ENCODE assay signal across 1 cellular context in the genomic region with DNA sequence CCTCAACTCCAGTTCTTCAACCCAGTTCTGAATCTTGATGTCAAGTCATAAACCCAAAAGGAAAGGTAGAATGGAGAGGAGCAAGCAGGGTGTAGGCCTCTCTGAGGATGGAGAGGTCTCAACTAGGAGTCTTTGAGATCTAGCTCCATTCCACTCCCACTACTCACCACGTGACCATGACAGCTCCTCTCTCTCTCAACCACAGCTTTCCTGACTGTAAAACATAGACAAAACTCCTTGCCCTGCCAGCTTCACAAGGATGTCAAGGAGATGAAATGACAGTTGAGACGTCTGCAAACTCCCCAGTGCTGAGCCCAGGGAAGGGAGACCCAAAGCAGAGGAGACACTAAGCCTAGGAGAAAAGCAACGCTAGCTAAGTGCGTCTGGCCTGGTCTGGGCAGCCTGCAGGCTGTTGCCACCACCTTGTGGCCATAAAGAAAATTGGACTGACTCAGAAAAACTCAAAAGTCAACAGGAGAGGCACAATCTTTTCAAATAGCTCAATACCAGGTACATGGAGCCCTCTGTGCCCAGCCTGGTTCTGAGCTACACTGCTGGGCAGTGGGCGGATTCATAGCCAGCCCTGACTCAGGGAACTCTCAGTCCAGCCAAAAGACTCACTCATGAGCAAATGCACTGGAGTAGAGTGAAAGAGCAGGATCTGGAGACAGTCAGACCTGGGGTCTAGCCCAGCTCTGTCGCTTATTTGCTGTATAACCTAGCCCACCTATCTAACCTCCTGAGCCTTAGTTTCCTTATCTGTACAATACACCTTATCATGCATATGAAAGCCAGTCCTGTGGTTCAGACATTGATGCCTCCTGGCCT.
TF ChIP-seq lines count a peak whose summit lies in the region.

No MANE protein-coding gene starts in this region.

TF ChIP-seq in K562, 482 proteins besides CTCF, POLR2A, EP300 and RAD21 (continued from another document and continues in another):
- TF ChIP-seq, protein P1, sequence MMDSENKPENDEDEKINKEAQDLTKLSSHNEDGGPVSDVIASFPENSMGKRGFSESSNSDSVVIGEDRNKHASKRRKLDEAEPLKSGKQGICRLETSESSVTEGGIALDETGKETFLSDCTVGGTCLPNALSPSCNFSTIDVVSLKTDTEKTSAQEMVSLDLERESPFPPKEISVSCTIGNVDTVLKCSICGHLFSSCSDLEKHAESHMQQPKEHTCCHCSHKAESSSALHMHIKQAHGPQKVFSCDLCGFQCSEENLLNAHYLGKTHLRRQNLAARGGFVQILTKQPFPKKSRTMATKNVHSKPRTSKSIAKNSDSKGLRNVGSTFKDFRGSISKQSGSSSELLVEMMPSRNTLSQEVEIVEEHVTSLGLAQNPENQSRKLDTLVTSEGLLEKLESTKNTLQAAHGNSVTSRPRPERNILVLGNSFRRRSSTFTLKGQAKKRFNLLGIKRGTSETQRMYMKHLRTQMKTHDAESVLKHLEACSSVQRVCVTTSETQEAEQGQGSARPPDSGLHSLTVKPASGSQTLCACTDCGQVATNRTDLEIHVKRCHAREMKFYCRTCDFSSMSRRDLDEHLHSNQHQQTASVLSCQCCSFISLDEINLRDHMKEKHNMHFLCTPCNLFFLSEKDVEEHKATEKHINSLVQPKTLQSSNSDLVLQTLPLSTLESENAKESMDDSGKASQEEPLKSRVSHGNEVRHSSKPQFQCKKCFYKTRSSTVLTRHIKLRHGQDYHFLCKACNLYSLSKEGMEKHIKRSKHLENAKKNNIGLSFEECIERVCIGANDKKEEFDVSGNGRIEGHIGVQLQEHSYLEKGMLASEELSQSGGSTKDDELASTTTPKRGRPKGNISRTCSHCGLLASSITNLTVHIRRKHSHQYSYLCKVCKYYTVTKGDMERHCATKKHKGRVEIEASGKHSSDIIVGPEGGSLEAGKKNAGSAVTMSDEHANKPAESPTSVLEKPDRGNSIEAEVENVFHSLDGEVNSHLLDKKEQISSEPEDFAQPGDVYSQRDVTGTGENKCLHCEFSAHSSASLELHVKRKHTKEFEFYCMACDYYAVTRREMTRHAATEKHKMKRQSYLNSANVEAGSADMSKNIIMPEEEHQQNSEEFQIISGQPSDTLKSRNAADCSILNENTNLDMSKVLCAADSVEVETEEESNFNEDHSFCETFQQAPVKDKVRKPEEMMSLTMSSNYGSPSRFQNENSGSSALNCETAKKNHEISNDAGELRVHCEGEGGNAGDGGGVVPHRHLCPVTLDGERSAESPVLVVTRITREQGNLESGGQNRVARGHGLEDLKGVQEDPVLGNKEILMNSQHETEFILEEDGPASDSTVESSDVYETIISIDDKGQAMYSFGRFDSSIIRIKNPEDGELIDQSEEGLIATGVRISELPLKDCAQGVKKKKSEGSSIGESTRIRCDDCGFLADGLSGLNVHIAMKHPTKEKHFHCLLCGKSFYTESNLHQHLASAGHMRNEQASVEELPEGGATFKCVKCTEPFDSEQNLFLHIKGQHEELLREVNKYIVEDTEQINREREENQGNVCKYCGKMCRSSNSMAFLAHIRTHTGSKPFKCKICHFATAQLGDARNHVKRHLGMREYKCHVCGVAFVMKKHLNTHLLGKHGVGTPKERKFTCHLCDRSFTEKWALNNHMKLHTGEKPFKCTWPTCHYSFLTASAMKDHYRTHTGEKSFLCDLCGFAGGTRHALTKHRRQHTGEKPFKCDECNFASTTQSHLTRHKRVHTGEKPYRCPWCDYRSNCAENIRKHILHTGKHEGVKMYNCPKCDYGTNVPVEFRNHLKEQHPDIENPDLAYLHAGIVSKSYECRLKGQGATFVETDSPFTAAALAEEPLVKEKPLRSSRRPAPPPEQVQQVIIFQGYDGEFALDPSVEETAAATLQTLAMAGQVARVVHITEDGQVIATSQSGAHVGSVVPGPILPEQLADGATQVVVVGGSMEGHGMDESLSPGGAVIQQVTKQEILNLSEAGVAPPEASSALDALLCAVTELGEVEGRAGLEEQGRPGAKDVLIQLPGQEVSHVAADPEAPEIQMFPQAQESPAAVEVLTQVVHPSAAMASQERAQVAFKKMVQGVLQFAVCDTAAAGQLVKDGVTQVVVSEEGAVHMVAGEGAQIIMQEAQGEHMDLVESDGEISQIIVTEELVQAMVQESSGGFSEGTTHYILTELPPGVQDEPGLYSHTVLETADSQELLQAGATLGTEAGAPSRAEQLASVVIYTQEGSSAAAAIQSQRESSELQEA (IDR thresholded peaks at IDR 0.05; ENCODE audit: low read depth) = peak; percentile 51; the same call in 1 of the 2 replicates
- TF ChIP-seq, protein P2, sequence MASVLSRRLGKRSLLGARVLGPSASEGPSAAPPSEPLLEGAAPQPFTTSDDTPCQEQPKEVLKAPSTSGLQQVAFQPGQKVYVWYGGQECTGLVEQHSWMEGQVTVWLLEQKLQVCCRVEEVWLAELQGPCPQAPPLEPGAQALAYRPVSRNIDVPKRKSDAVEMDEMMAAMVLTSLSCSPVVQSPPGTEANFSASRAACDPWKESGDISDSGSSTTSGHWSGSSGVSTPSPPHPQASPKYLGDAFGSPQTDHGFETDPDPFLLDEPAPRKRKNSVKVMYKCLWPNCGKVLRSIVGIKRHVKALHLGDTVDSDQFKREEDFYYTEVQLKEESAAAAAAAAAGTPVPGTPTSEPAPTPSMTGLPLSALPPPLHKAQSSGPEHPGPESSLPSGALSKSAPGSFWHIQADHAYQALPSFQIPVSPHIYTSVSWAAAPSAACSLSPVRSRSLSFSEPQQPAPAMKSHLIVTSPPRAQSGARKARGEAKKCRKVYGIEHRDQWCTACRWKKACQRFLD (CRISPR knock-in tag; IDR thresholded peaks at IDR 0.05) = no peak
- peak; percentile 68; the same call in 1 of the 2 replicates for TF ChIP-seq RAD51 (IDR thresholded peaks at IDR 0.05; ENCODE audit: borderline replicate concordance, low read depth)
- TF ChIP-seq XRCC5 (IDR thresholded peaks at IDR 0.05; ENCODE audit: low read depth, low read length) = peak; percentile 50; the same call in 1 of the 2 replicates
- TF ChIP-seq, protein P3, sequence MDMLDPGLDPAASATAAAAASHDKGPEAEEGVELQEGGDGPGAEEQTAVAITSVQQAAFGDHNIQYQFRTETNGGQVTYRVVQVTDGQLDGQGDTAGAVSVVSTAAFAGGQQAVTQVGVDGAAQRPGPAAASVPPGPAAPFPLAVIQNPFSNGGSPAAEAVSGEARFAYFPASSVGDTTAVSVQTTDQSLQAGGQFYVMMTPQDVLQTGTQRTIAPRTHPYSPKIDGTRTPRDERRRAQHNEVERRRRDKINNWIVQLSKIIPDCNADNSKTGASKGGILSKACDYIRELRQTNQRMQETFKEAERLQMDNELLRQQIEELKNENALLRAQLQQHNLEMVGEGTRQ (CRISPR knock-in tag; IDR thresholded peaks at IDR 0.05) = peak; percentile 49
- TF ChIP-seq, protein P4, sequence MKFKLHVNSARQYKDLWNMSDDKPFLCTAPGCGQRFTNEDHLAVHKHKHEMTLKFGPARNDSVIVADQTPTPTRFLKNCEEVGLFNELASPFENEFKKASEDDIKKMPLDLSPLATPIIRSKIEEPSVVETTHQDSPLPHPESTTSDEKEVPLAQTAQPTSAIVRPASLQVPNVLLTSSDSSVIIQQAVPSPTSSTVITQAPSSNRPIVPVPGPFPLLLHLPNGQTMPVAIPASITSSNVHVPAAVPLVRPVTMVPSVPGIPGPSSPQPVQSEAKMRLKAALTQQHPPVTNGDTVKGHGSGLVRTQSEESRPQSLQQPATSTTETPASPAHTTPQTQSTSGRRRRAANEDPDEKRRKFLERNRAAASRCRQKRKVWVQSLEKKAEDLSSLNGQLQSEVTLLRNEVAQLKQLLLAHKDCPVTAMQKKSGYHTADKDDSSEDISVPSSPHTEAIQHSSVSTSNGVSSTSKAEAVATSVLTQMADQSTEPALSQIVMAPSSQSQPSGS (CRISPR knock-in tag; IDR thresholded peaks at IDR 0.05) = no peak
- TF ChIP-seq ZNF79 (CRISPR knock-in tag; IDR thresholded peaks at IDR 0.05; ENCODE audit: low read depth) = no peak
- no peak for TF ChIP-seq HCFC1 (IDR thresholded peaks at IDR 0.05; ENCODE audit: low read depth, low read length)
- peak; percentile 80 for TF ChIP-seq SMC3 (conservative IDR thresholded peaks at IDR 0.05; ENCODE audit: insufficient read depth, low read depth, low read length)
- TF ChIP-seq, protein P5, sequence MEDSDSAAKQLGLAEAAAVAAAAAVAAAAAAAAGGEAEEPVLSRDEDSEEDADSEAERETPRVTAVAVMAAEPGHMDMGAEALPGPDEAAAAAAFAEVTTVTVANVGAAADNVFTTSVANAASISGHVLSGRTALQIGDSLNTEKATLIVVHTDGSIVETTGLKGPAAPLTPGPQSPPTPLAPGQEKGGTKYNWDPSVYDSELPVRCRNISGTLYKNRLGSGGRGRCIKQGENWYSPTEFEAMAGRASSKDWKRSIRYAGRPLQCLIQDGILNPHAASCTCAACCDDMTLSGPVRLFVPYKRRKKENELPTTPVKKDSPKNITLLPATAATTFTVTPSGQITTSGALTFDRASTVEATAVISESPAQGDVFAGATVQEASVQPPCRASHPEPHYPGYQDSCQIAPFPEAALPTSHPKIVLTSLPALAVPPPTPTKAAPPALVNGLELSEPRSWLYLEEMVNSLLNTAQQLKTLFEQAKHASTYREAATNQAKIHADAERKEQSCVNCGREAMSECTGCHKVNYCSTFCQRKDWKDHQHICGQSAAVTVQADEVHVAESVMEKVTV (CRISPR knock-in tag; IDR thresholded peaks at IDR 0.05) = peak; percentile 58
- TF ChIP-seq SP1 (CRISPR knock-in tag; IDR thresholded peaks at IDR 0.05) = 0 out of 2 replicates have a peak, but pooled peaks have one; percentile 44
- TF ChIP-seq JUND (IDR thresholded peaks at IDR 0.05; ENCODE audit: borderline replicate concordance, low read depth, low read length) = peak; percentile 30; the same call in 1 of the 2 replicates
- TF ChIP-seq JUND (tag; IDR thresholded peaks at IDR 0.05; ENCODE audit: borderline replicate concordance, low read depth, low read length) = no peak
- TF ChIP-seq, protein P6, sequence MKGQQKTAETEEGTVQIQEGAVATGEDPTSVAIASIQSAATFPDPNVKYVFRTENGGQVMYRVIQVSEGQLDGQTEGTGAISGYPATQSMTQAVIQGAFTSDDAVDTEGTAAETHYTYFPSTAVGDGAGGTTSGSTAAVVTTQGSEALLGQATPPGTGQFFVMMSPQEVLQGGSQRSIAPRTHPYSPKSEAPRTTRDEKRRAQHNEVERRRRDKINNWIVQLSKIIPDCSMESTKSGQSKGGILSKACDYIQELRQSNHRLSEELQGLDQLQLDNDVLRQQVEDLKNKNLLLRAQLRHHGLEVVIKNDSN (CRISPR knock-in tag; IDR thresholded peaks at IDR 0.05) = peak; percentile 56; the same call in 1 of the 2 replicates
- peak; percentile 18; the same call in 1 of the 2 replicates for TF ChIP-seq MAFK (IDR thresholded peaks at IDR 0.05; ENCODE audit: low read length)
- TF ChIP-seq CC2D1A (IDR thresholded peaks at IDR 0.05) = peak; percentile 62; the same call in 1 of the 2 replicates
- peak; percentile 43 for TF ChIP-seq RB1 (IDR thresholded peaks at IDR 0.05; ENCODE audit: low read depth)
- peak; percentile 80; the same call in 1 of the 2 replicates for TF ChIP-seq STAG1 (CRISPR knock-in tag; IDR thresholded peaks at IDR 0.05; ENCODE audit: borderline replicate concordance)
- no peak for TF ChIP-seq ASH1L (IDR thresholded peaks at IDR 0.05; ENCODE audit: borderline replicate concordance, low read depth, partially characterized antibody)
- no peak for TF ChIP-seq NFRKB (IDR thresholded peaks at IDR 0.05; ENCODE audit: low read depth)
- TF ChIP-seq KLF16 (IDR thresholded peaks at IDR 0.05) = 0 out of 2 replicates have a peak, but pooled peaks have one; percentile 36
- TF ChIP-seq ARID2 (IDR thresholded peaks at IDR 0.05) = 0 out of 2 replicates have a peak, but pooled peaks have one; percentile 28
- TF ChIP-seq HMG20A (CRISPR knock-in tag; conservative IDR thresholded peaks at IDR 0.05) = no peak
- TF ChIP-seq, protein P7, sequence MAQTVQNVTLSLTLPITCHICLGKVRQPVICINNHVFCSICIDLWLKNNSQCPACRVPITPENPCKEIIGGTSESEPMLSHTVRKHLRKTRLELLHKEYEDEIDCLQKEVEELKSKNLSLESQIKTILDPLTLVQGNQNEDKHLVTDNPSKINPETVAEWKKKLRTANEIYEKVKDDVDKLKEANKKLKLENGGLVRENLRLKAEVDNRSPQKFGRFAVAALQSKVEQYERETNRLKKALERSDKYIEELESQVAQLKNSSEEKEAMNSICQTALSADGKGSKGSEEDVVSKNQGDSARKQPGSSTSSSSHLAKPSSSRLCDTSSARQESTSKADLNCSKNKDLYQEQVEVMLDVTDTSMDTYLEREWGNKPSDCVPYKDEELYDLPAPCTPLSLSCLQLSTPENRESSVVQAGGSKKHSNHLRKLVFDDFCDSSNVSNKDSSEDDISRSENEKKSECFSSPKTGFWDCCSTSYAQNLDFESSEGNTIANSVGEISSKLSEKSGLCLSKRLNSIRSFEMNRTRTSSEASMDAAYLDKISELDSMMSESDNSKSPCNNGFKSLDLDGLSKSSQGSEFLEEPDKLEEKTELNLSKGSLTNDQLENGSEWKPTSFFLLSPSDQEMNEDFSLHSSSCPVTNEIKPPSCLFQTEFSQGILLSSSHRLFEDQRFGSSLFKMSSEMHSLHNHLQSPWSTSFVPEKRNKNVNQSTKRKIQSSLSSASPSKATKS (CRISPR knock-in tag; IDR thresholded peaks at IDR 0.05) = no peak
- TF ChIP-seq, protein P8, sequence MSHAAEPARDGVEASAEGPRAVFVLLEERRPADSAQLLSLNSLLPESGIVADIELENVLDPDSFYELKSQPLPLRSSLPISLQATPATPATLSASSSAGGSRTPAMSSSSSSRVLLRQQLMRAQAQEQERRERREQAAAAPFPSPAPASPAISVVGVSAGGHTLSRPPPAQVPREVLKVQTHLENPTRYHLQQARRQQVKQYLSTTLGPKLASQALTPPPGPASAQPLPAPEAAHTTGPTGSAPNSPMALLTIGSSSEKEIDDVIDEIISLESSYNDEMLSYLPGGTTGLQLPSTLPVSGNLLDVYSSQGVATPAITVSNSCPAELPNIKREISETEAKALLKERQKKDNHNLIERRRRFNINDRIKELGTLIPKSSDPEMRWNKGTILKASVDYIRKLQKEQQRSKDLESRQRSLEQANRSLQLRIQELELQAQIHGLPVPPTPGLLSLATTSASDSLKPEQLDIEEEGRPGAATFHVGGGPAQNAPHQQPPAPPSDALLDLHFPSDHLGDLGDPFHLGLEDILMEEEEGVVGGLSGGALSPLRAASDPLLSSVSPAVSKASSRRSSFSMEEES (CRISPR knock-in tag; IDR thresholded peaks at IDR 0.05) = peak; percentile 50; the same call in 1 of the 2 replicates
- TF ChIP-seq ZNF830 (CRISPR knock-in tag; IDR thresholded peaks at IDR 0.05) = no peak
- TF ChIP-seq ATF7 (IDR thresholded peaks at IDR 0.05) = no peak
- TF ChIP-seq FOXK2 (conservative IDR thresholded peaks at IDR 0.05 in 1 of 2, IDR thresholded peaks at IDR 0.05 in 1 of 2; ENCODE audit: low read depth in 2 of 2) = peak; percentile 43 to 62; a peak in 1 of 4 replicates
- 0 out of 3 replicates have a peak, but pooled peaks of 1 of the 2 experiments have one; percentile 26 for TF ChIP-seq CBX3 (IDR thresholded peaks at IDR 0.05; ENCODE audit: borderline replicate concordance in 1 of 2, low read length in 2 of 2)
- no peak for TF ChIP-seq CEBPG (CRISPR knock-in tag; IDR thresholded peaks at IDR 0.05)
- TF ChIP-seq CEBPG (tag; conservative IDR thresholded peaks at IDR 0.05 in 1 of 2, IDR thresholded peaks at IDR 0.05 in 1 of 2) = no peak
- TF ChIP-seq RCOR1 (IDR thresholded peaks at IDR 0.05; ENCODE audit: borderline replicate concordance in 1 of 2, low read depth in 2 of 2, low read length in 2 of 2) = 0 out of 4 replicates have a peak, but pooled peaks of 1 of the 2 experiments have one; percentile 7
- peak; percentile 89 for TF ChIP-seq ZFP36 (IDR thresholded peaks at IDR 0.05; ENCODE audit: low read depth, low read length, partially characterized antibody)
- no peak for TF ChIP-seq ZNF232 (CRISPR knock-in tag; IDR thresholded peaks at IDR 0.05)
